In the genomic region with DNA sequence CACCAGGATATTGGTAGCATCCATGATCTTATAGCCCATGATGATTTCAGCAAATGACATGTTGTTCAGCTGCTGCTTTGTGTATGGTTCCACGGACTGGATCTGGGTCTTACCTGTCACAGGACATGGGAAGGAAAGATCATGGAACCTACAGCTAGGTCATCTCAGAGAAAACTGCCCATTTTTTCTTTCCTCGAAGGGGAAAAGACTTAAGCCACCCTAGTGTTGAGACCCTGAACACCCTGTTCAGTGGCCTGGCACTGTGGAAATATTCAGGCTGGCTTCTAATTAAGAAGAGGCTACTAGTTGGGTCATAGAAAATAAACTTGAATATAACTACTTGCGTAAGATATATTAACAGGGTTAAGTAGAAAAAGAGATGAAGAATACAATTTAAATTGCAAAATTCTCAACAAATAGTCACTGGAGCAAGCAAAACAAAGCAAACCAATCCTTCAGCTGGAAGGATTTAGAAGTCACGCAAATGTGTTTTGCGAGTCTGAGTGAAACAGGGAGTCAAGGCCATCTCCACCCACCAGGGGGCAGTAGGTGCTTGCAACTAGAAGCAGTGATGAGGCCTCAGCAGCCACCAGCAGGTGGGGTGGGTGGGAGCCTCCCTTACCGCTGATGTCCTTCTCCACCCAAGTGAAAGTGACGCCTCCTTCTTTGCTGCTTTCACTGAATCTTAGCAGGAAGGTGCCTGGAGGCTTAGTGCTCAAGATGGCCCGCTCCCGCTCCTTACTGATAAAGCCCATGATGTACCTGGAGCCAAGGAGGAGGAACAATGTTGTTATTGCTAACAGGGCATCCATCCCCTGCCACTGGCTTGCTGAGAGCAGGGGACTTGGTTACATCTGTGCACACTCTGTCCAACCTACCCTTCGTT, we compare ENCODE assay signal across 8 cellular contexts. TPM values are rescaled to one million over a fixed set of nuclear protein-coding genes. Genes with fewer than 3 reads are reported as not detected.
DNase-seq lines count a peak whose midpoint lies in the region; ATAC-seq and TF ChIP-seq lines count a peak whose summit lies in the region.

No MANE protein-coding gene starts in this region.

- no peak overlapping the region for H3K4me3 ChIP-seq in naive thymus-derived CD4-positive, alpha-beta T cell (ENCODE audit: low read length)

- peak overlapping the region; percentile 40 for H3K27ac ChIP-seq in naive thymus-derived CD4-positive, alpha-beta T cell (ENCODE audit: low read depth, low read length)

- H3K4me1 Mint-ChIP-seq in naive thymus-derived CD4-positive, alpha-beta T cell, result peaks cover 19 to 55% (median 43%) of the 10 kb centered on the region in 7 donors

- H3K36me3 Mint-ChIP-seq in naive thymus-derived CD4-positive, alpha-beta T cell, result peaks cover 10 to 49% (median 22%) of the 10 kb centered on the region in 5 donors

- peak; percentile 71 for ATAC-seq in GM19324 (IDR thresholded peaks at IDR 0.05; ENCODE audit: low FRiP score, unreplicated experiment)
- ATAC-seq in naive thymus-derived CD4-positive, alpha-beta T cell, result peak; percentile 100

- CTCF ChIA-PET in naive thymus-derived CD4-positive, alpha-beta T cell (lab: Charles Lee), result interaction anchor here (0.6 to 16.1 kb wide), 17 partner anchors 11 to 1799 kb away, joined by 3 to 264 read pairs (median 4); no protein-coding TSS in a partner anchor

- peaks cover 0 to 58% (median 20%) of the 10 kb centered on the region in 3 experiments for H3K36me3 ChIP-seq in naive thymus-derived CD4-positive, alpha-beta T cell (ENCODE audit: control insufficient read depth in 2 of 3, insufficient read depth in 3 of 3, low read length in 3 of 3)

- H3K9me3 ChIP-seq in naive thymus-derived CD4-positive, alpha-beta T cell (ENCODE audit: control insufficient read depth in 2 of 3, low read length in 3 of 3), result no peaks in the 10 kb centered on the region

- no peaks in the 10 kb centered on the region for H3K9me3 Mint-ChIP-seq in naive thymus-derived CD4-positive, alpha-beta T cell

- peak overlapping the region; percentile 42 to 91 (median 80) for H3K27ac Mint-ChIP-seq in naive thymus-derived CD4-positive, alpha-beta T cell

- H3K27me3 ChIP-seq in naive thymus-derived CD4-positive, alpha-beta T cell (ENCODE audit: control insufficient read depth in 2 of 2, insufficient read depth in 2 of 2, low read length in 2 of 2), result no peaks in the 10 kb centered on the region

- intact Hi-C loops in naive thymus-derived CD4-positive, alpha-beta T cell (cut with micrococcal nuclease), result loop anchor here (1.0 to 2.0 kb wide), 11 partner anchors 8 to 205 kb away; a partner anchor contains a TSS

- TF ChIP-seq POLR2A in erythroblast (IDR thresholded peaks at IDR 0.05; ENCODE audit: low read length), result no peak

- H3K4me1 ChIP-seq in naive thymus-derived CD4-positive, alpha-beta T cell (ENCODE audit: control insufficient read depth in 2 of 2, insufficient read depth in 2 of 2, low read length in 2 of 2), result peaks cover 3 to 23% of the 10 kb centered on the region in 2 donors

- H3K27me3 Mint-ChIP-seq in naive thymus-derived CD4-positive, alpha-beta T cell, result no peaks in the 10 kb centered on the region

- peak overlapping the region in 3 of 10 donors; percentile 19 to 45 (median 27) for H3K4me3 Mint-ChIP-seq in naive thymus-derived CD4-positive, alpha-beta T cell

- DNase-seq in AG08395 (ENCODE audit: low spot score) (peak; percentile 90), Kasumi-1 (lab: John Stamatoyannopoulos, UW) (peak; percentile 91 to 94), OCI-M2 (lab: John Stamatoyannopoulos, UW; ENCODE audit: unreplicated experiment) (peak; percentile 66), activated T-cell treated with anti-CD3 and anti-CD28 coated beads for 4 hours (peak; percentile 94), erythroblast (lab: John Stamatoyannopoulos, UW) (peak; percentile 95 to 97)
- DNase-seq in naive thymus-derived CD4-positive, alpha-beta T cell, result peak; percentile 80 to 95 (median 93)
- DNase-seq in stimulated activated CD8-positive, alpha-beta memory T cell treated with anti-CD3 and anti-CD28 coated beads, Interleukin-7, amount 100 ng/mL, for 4 hours (ENCODE audit: low read depth in 2 of 2), result peak; percentile 86 to 93

- POLR2A ChIA-PET in naive thymus-derived CD4-positive, alpha-beta T cell (lab: Charles Lee), result interaction anchor here (0.7 to 4.0 kb wide), 8 partner anchors 11 to 202 kb away, joined by 3 to 34 read pairs (median 4); a partner anchor contains a TSS

RNA-seq across cellular contexts. Expression of a gene that starts 34.3 kb away (rescaled TPM):
- total RNA-seq in naive thymus-derived CD4-positive, alpha-beta T cell, result 100 to 1,000 TPM; 111 to 162 (median 150) TPM
- 100 to 1,000 TPM in 1 of 2 donors, 10 to 100 TPM in 1; 72.8 to 150 TPM for polyA plus RNA-seq in naive thymus-derived CD4-positive, alpha-beta T cell

RNA-seq across cellular contexts. Expression of a gene that starts 46.4 kb away (rescaled TPM):
- 100 to 1,000 TPM; 143 to 192 (median 183) TPM for total RNA-seq in naive thymus-derived CD4-positive, alpha-beta T cell
- polyA plus RNA-seq in naive thymus-derived CD4-positive, alpha-beta T cell, result 100 to 1,000 TPM in 1 of 2 donors, 10 to 100 TPM in 1; 98.0 to 135 TPM
